9 cellular contexts compared by ENCODE assay signal in genomic region chr1:193111641-193112090, GRCh38. TPM values are rescaled to one million over a fixed set of nuclear protein-coding genes. Genes with fewer than 3 reads are reported as not detected.
A peak's percentile ranks its signal among the peaks of the same experiment; 100 is the strongest.
DNase-seq lines count a peak whose midpoint lies in the region; ATAC-seq, FAIRE-seq and TF ChIP-seq lines count a peak whose summit lies in the region.
"Had no signal": no experiment of that assay in that cellular context is flagged by ENCODE, and none has a peak within 500 bp of the region (broad histone marks: within the 10 kb centered on the region; RNA-seq: fewer than 3 reads in every experiment).

No MANE protein-coding gene starts in this region.

- FAIRE-seq in pancreas (lab: Jason Lieb, UNC) (no peak), urothelium cell line (lab: Jason Lieb, UNC) (no peak)
- FAIRE-seq: TTC549 had no signal

- H3K4me1 ChIP-seq in pancreas: no peaks in the 10 kb centered on the region

- peak; percentile 65 for ATAC-seq in esophagus mucosa
- peak; percentile 35 to 84 (median 70) for ATAC-seq in pancreas

- no peaks in the 10 kb centered on the region for H3K9me3 ChIP-seq in pancreas

- no peak overlapping the region for H3K4me3 ChIP-seq in pancreas

- H3K36me3 ChIP-seq in pancreas: no peaks in the 10 kb centered on the region

- TF ChIP-seq CTCF in pancreas (IDR thresholded peaks at IDR 0.05): no peak

- no peaks in the 10 kb centered on the region for H3K27me3 ChIP-seq in pancreas

- intact Hi-C loops in pancreas (cut with DNase I): no loop called here

- no peak overlapping the region for H3K27ac ChIP-seq in pancreas

- WGBS in pancreas, 2 donors: 25 to 26% methylated on average over 6 of the region's 6 CpGs

- DNase-seq in ELF-1 (ENCODE audit: low read depth, low spot score) (peak; percentile 37), NCI-H226 (peak; percentile 78), pancreas (peak in 2 of 6 donors; percentile 35 to 56), activated gamma-delta T cell (lab: John Stamatoyannopoulos, UW) (no peak), urothelium cell line (ENCODE audit: low spot score) (no peak)
- no peak for DNase-seq in activated CD4-positive, CD25-positive, alpha-beta regulatory T cell treated with anti-CD3 and anti-CD28 coated beads, Interleukin-2, amount 50 U/mL, for 72 hours
- no peak for DNase-seq in NK-92 treated with Interleukin-12 subunit alpha and Interleukin-12 subunit beta, amount 100 ng/mL, for 24 hours (lab: John Stamatoyannopoulos, UW)

RNA-seq across cellular contexts. Expression of gene GLRX2, which starts 6.5 kb away (rescaled TPM):
- total RNA-seq in esophagus mucosa (15.7 TPM), pancreas (10 to 100 TPM in 1 of 6 donors, 1 to 10 TPM in 5; 4.1 to 12.9 (median 7.6) TPM)
- 1 to 10 TPM; 5.2 to 5.3 TPM for polyA plus RNA-seq in pancreas

RNA-seq across cellular contexts. Expression of gene CDC73, which starts 10.2 kb away (rescaled TPM):
- total RNA-seq in esophagus mucosa (33.1 TPM), pancreas (10 to 100 TPM; 19.1 to 33.7 (median 24.6) TPM)
- 1 to 10 TPM; 3.4 to 6.6 TPM for polyA plus RNA-seq in pancreas

RNA-seq across cellular contexts. Expression of gene RO60, which starts 52.3 kb away (rescaled TPM):
- total RNA-seq in esophagus mucosa: 26.1 TPM
- total RNA-seq in pancreas: 10 to 100 TPM; 14.0 to 31.3 (median 22.7) TPM
- 1 to 10 TPM; 4.3 to 5.1 TPM for polyA plus RNA-seq in pancreas

RNA-seq across cellular contexts. Expression of gene UCHL5, which starts 52.5 kb away (rescaled TPM):
- total RNA-seq in esophagus mucosa (34.0 TPM), pancreas (10 to 100 TPM; 14.8 to 26.8 (median 17.8) TPM)
- polyA plus RNA-seq in pancreas: 10 to 100 TPM in 1 of 2 donors, 1 to 10 TPM in 1; 9.8 to 13.5 TPM

Comparison
In these comparisons a context has a peak if more than half of its experiments do, and no peak if none do; other contexts are left out.
1. DNase-seq: peak in ELF-1 (single experiment) and NCI-H226 (single experiment); none in activated CD4-positive, CD25-positive, alpha-beta regulatory T cell treated with anti-CD3 and anti-CD28 coated beads, Interleukin-2, amount 50 U/mL, for 72 hours (single experiment), activated gamma-delta T cell (single experiment), NK-92 treated with Interleukin-12 subunit alpha and Interleukin-12 subunit beta, amount 100 ng/mL, for 24 hours (single experiment) and urothelium cell line (single experiment).